In genomic region chr11:452916-453527, GRCh38 we compare ENCODE assay signal across 24 cellular contexts. TPM values are rescaled to one million over a fixed set of nuclear protein-coding genes. Genes with fewer than 3 reads are reported as not detected.
DNase-seq lines count a peak whose midpoint lies in the region; ATAC-seq, FAIRE-seq and TF ChIP-seq lines count a peak whose summit lies in the region.
"Had no signal": no experiment of that assay in that cellular context is flagged by ENCODE, and none has a peak within 500 bp of the region (broad histone marks: within the 10 kb centered on the region; RNA-seq: fewer than 3 reads in every experiment).

No MANE protein-coding gene starts in this region.

- peaks cover 49% of the 10 kb centered on the region for H3K4me1 Mint-ChIP-seq in activated naive CD8-positive, alpha-beta T cell (ENCODE audit: low read depth)
- peaks cover 52% of the 10 kb centered on the region for H3K4me1 Mint-ChIP-seq in activated naive CD8-positive, alpha-beta T cell treated with anti-CD3 and anti-CD28 coated beads, Interleukin-2, amount 50 U/mL, for 24 hours
- peaks cover 6% of the 10 kb centered on the region for H3K4me1 Mint-ChIP-seq in astrocyte (ENCODE audit: low read depth, unreplicated experiment)
- H3K4me1 Mint-ChIP-seq in stimulated activated memory B cell treated with anti-CD40 and anti-IgM and Interleukin-4, amounts not matched to agents 10 μg/mL and 1 μg/mL and 100 μg/mL, for 72 hours: peaks cover 68% of the 10 kb centered on the region
- H3K4me1 Mint-ChIP-seq in CD8-positive, alpha-beta T cell (ENCODE audit: low read depth): peaks cover 40% of the 10 kb centered on the region

- intact Hi-C loops in CD8-positive, alpha-beta T cell (cut with DNase I, micrococcal nuclease): loop anchor here in 1 of 2 experiments (5.0 kb wide), 1 partner anchor 91 kb away; no protein-coding TSS in a partner anchor

- H3K36me3 ChIP-seq in astrocyte (ENCODE audit: insufficient read depth, low read length): peaks cover 7% of the 10 kb centered on the region
- H3K36me3 ChIP-seq in CD8-positive, alpha-beta T cell (ENCODE audit: insufficient read depth, low read length): peaks cover 3% of the 10 kb centered on the region
- H3K36me3 ChIP-seq: prostate gland had no signal

- no peak overlapping the region for H2AFZ ChIP-seq in astrocyte (ENCODE audit: low read depth, low read length)

- peaks cover 8% of the 10 kb centered on the region for H3K4me1 ChIP-seq in astrocyte (ENCODE audit: insufficient read depth, low read length)
- peaks cover 52% of the 10 kb centered on the region for H3K4me1 ChIP-seq in CD8-positive, alpha-beta T cell (ENCODE audit: insufficient read depth, low read length)

- no peak for DNase-seq in activated naive CD8-positive, alpha-beta T cell treated with anti-CD3 and anti-CD28 coated beads, Interleukin-2, amount 50 U/mL, for 24 hours
- no peak for DNase-seq in astrocyte (ENCODE audit: low read depth)
- DNase-seq in NCI-H748 (lab: John Stamatoyannopoulos, UW; ENCODE audit: unreplicated experiment): no peak
- no peak for DNase-seq in CD8-positive, alpha-beta T cell
- DNase-seq: activated effector memory CD4-positive, alpha-beta T cell treated with anti-CD3 and anti-CD28 coated beads, Interleukin-2, amount 50 U/mL, for 16 hours; amygdala; effector CD8-positive, alpha-beta T cell; esophagus squamous epithelium; GF-D8; naive thymus-derived CD4-positive, alpha-beta T cell; NCI-H1417; NCI-H2107; NCI-H510A treated with DMSO at 0.1 percent for 48 hours; RPMI8226; small intestine; stimulated activated CD4-positive, alpha-beta T cell treated with anti-CD3 and anti-CD28 coated beads, Interleukin-4, amount 100 ng/mL, for 24 hours; T-helper 9 cell had no signal

- no peak for ATAC-seq in activated naive CD8-positive, alpha-beta T cell treated with anti-CD3 and anti-CD28 coated beads, Interleukin-2, amount 50 U/mL, for 24 hours
- no peak for ATAC-seq in stimulated activated memory B cell treated with anti-CD40 and anti-IgM and Interleukin-4, amounts not matched to agents 10 μg/mL and 1 μg/mL and 100 μg/mL, for 72 hours
- ATAC-seq in CD8-positive, alpha-beta T cell: no peak
- ATAC-seq: naive thymus-derived CD4-positive, alpha-beta T cell; SK-N-SH treated with all-trans-retinoic acid at 6 μM for 48 hours had no signal

- CTCF ChIA-PET in CD8-positive, alpha-beta T cell (lab: Charles Lee): interaction anchor here (1.6 kb wide), 1 partner anchor 47 kb away, joined by 5 read pairs; no protein-coding TSS in a partner anchor

- H3K27me3 ChIP-seq in astrocyte (ENCODE audit: insufficient read depth, low read length): no peaks in the 10 kb centered on the region
- H3K27me3 ChIP-seq in CD8-positive, alpha-beta T cell (ENCODE audit: insufficient read depth, low read length): no peaks in the 10 kb centered on the region
- H3K27me3 ChIP-seq: esophagus squamous epithelium had no signal

- H3K27me3 Mint-ChIP-seq in activated naive CD8-positive, alpha-beta T cell: no peaks in the 10 kb centered on the region
- H3K27me3 Mint-ChIP-seq in activated naive CD8-positive, alpha-beta T cell treated with anti-CD3 and anti-CD28 coated beads, Interleukin-2, amount 50 U/mL, for 24 hours: no peaks in the 10 kb centered on the region
- no peaks in the 10 kb centered on the region for H3K27me3 Mint-ChIP-seq in astrocyte (ENCODE audit: low read depth, unreplicated experiment)
- H3K27me3 Mint-ChIP-seq in stimulated activated memory B cell treated with anti-CD40 and anti-IgM and Interleukin-4, amounts not matched to agents 10 μg/mL and 1 μg/mL and 100 μg/mL, for 72 hours: no peaks in the 10 kb centered on the region
- H3K27me3 Mint-ChIP-seq in CD8-positive, alpha-beta T cell (ENCODE audit: low read depth): no peaks in the 10 kb centered on the region
- H3K27me3 Mint-ChIP-seq: memory B cell had no signal

- H3K9ac ChIP-seq in astrocyte (ENCODE audit: low read length): no peak overlapping the region

- H3K79me2 ChIP-seq in astrocyte (ENCODE audit: insufficient read depth, low read length): peaks cover 80% of the 10 kb centered on the region

- H3K4me3 ChIP-seq in astrocyte (ENCODE audit: insufficient read depth, low read depth, low read length): no peak overlapping the region
- H3K4me3 ChIP-seq in CD8-positive, alpha-beta T cell (ENCODE audit: low read depth, low read length): no peak overlapping the region
- H3K4me3 ChIP-seq: esophagus squamous epithelium, prostate gland had no signal

- no peak for FAIRE-seq in astrocyte (lab: Jason Lieb, UNC)
- FAIRE-seq: H54, small intestine had no signal

- peaks cover 64% of the 10 kb centered on the region for H4K20me1 ChIP-seq in astrocyte (ENCODE audit: insufficient read depth, low read length)

- no peak overlapping the region for H3K27ac ChIP-seq in astrocyte (ENCODE audit: low read depth, low read length)
- no peak overlapping the region for H3K27ac ChIP-seq in CD8-positive, alpha-beta T cell (ENCODE audit: low read depth, low read length)
- H3K27ac ChIP-seq: esophagus squamous epithelium, prostate gland had no signal

- POLR2A ChIA-PET in CD8-positive, alpha-beta T cell (lab: Charles Lee): interaction anchor here (1.1 kb wide), 1 partner anchor 47 kb away, joined by 3 read pairs; no protein-coding TSS in a partner anchor

- H3K4me3 Mint-ChIP-seq in activated naive CD8-positive, alpha-beta T cell: peak overlapping the region; percentile 32
- no peak overlapping the region for H3K4me3 Mint-ChIP-seq in activated naive CD8-positive, alpha-beta T cell treated with anti-CD3 and anti-CD28 coated beads, Interleukin-2, amount 50 U/mL, for 24 hours
- peak overlapping the region; percentile 69 for H3K4me3 Mint-ChIP-seq in astrocyte (ENCODE audit: unreplicated experiment)
- no peak overlapping the region for H3K4me3 Mint-ChIP-seq in stimulated activated memory B cell treated with anti-CD40 and anti-IgM and Interleukin-4, amounts not matched to agents 10 μg/mL and 1 μg/mL and 100 μg/mL, for 72 hours
- no peak overlapping the region for H3K4me3 Mint-ChIP-seq in CD8-positive, alpha-beta T cell
- H3K4me3 Mint-ChIP-seq: memory B cell had no signal

- H3K9me3 ChIP-seq in astrocyte (ENCODE audit: insufficient read depth, low read depth, low read length): no peaks in the 10 kb centered on the region
- H3K9me3 ChIP-seq in CD8-positive, alpha-beta T cell (ENCODE audit: low read length): no peaks in the 10 kb centered on the region
- H3K9me3 ChIP-seq: esophagus squamous epithelium, prostate gland had no signal

- H3K9me3 Mint-ChIP-seq in activated naive CD8-positive, alpha-beta T cell (ENCODE audit: low read depth): no peaks in the 10 kb centered on the region
- H3K9me3 Mint-ChIP-seq in activated naive CD8-positive, alpha-beta T cell treated with anti-CD3 and anti-CD28 coated beads, Interleukin-2, amount 50 U/mL, for 24 hours: no peaks in the 10 kb centered on the region
- peaks cover 2% of the 10 kb centered on the region for H3K9me3 Mint-ChIP-seq in astrocyte (ENCODE audit: unreplicated experiment)
- no peaks in the 10 kb centered on the region for H3K9me3 Mint-ChIP-seq in stimulated activated memory B cell treated with anti-CD40 and anti-IgM and Interleukin-4, amounts not matched to agents 10 μg/mL and 1 μg/mL and 100 μg/mL, for 72 hours
- H3K9me3 Mint-ChIP-seq in CD8-positive, alpha-beta T cell: no peaks in the 10 kb centered on the region
- H3K9me3 Mint-ChIP-seq: memory B cell; naive thymus-derived CD4-positive, alpha-beta T cell had no signal

- H3K27ac Mint-ChIP-seq in activated naive CD8-positive, alpha-beta T cell: no peak overlapping the region
- no peak overlapping the region for H3K27ac Mint-ChIP-seq in activated naive CD8-positive, alpha-beta T cell treated with anti-CD3 and anti-CD28 coated beads, Interleukin-2, amount 50 U/mL, for 24 hours
- H3K27ac Mint-ChIP-seq in astrocyte (ENCODE audit: unreplicated experiment): no peak overlapping the region
- peak overlapping the region; percentile 70 for H3K27ac Mint-ChIP-seq in stimulated activated memory B cell treated with anti-CD40 and anti-IgM and Interleukin-4, amounts not matched to agents 10 μg/mL and 1 μg/mL and 100 μg/mL, for 72 hours
- no peak overlapping the region for H3K27ac Mint-ChIP-seq in CD8-positive, alpha-beta T cell
- H3K27ac Mint-ChIP-seq: memory B cell had no signal

- no peak for TF ChIP-seq CTCF in astrocyte (IDR thresholded peaks at IDR 0.05; ENCODE audit: insufficient read depth, low read depth, low read length)
- TF ChIP-seq CTCF in CD8-positive, alpha-beta T cell (IDR thresholded peaks at IDR 0.05): no peak

- H3K4me2 ChIP-seq in astrocyte (ENCODE audit: low read length): no peak overlapping the region

- H3K36me3 Mint-ChIP-seq in activated naive CD8-positive, alpha-beta T cell: peaks cover 3% of the 10 kb centered on the region
- H3K36me3 Mint-ChIP-seq in activated naive CD8-positive, alpha-beta T cell treated with anti-CD3 and anti-CD28 coated beads, Interleukin-2, amount 50 U/mL, for 24 hours (ENCODE audit: low read depth): peaks cover 25% of the 10 kb centered on the region
- H3K36me3 Mint-ChIP-seq in astrocyte (ENCODE audit: low read depth, unreplicated experiment): peaks cover 18% of the 10 kb centered on the region
- peaks cover 28% of the 10 kb centered on the region for H3K36me3 Mint-ChIP-seq in stimulated activated memory B cell treated with anti-CD40 and anti-IgM and Interleukin-4, amounts not matched to agents 10 μg/mL and 1 μg/mL and 100 μg/mL, for 72 hours
- peaks cover 24% of the 10 kb centered on the region for H3K36me3 Mint-ChIP-seq in CD8-positive, alpha-beta T cell

RNA-seq across cellular contexts. Expression of gene PTDSS2, which starts 2.9 kb away (rescaled TPM):
- total RNA-seq in astrocyte: 40.3 and 47.3 TPM in 2 replicates
- 10 to 100 TPM; 18.9 to 21.8 TPM for total RNA-seq in CD8-positive, alpha-beta T cell

RNA-seq across cellular contexts. Expression of gene ANO9, which starts 11.2 kb away (rescaled TPM):
- 0.82 and 1.9 TPM in 2 replicates for total RNA-seq in astrocyte
- total RNA-seq in CD8-positive, alpha-beta T cell: 10 to 100 TPM; 84.0 to 86.7 TPM
- total RNA-seq: A172 had no signal

RNA-seq across cellular contexts. Expression of gene SIGIRR, which starts 38.2 kb away (rescaled TPM):
- total RNA-seq in astrocyte: 6.2 and 7.2 TPM in 2 replicates
- 100 to 1,000 TPM; 270 to 294 TPM for total RNA-seq in CD8-positive, alpha-beta T cell

RNA-seq across cellular contexts. Expression of gene RNH1, which starts 54.0 kb away (rescaled TPM):
- total RNA-seq in astrocyte: 117 and 130 TPM in 2 replicates
- 100 to 1,000 TPM; 134 to 145 TPM for total RNA-seq in CD8-positive, alpha-beta T cell

RNA-seq across cellular contexts. Expression of gene PKP3, which starts 59.0 kb away (rescaled TPM):
- total RNA-seq in astrocyte: 1.1 and 2.1 TPM in 2 replicates
- total RNA-seq in CD8-positive, alpha-beta T cell: under 1 TPM in 1 of 2 experiments, not detected in 1; 0.62 TPM
- total RNA-seq: naive thymus-derived CD4-positive, alpha-beta T cell had no signal

Comparison
In these comparisons a context has a peak if more than half of its experiments do, and no peak if none do; other contexts are left out.
1. H3K4me3 Mint-ChIP-seq: peak in activated naive CD8-positive, alpha-beta T cell (single experiment) and astrocyte (single experiment); none in activated naive CD8-positive, alpha-beta T cell treated with anti-CD3 and anti-CD28 coated beads, Interleukin-2, amount 50 U/mL, for 24 hours (single experiment), stimulated activated memory B cell treated with anti-CD40 and anti-IgM and Interleukin-4, amounts not matched to agents 10 μg/mL and 1 μg/mL and 100 μg/mL, for 72 hours (single experiment) and CD8-positive, alpha-beta T cell (single experiment).
2. RNA of gene ANO9, which starts 11.2 kb away (total RNA-seq): 84.0 to 86.7 TPM in CD8-positive, alpha-beta T cell; 0.82 to 1.9 TPM in astrocyte; every median in the first group is over 10 times any median in the second.
3. RNA of gene SIGIRR, which starts 38.2 kb away (total RNA-seq): 270 to 294 TPM in CD8-positive, alpha-beta T cell; 6.2 to 7.2 TPM in astrocyte; every median in the first group is over 10 times any median in the second.